ENCODE assay signal across 13 cellular contexts in the genomic region with DNA sequence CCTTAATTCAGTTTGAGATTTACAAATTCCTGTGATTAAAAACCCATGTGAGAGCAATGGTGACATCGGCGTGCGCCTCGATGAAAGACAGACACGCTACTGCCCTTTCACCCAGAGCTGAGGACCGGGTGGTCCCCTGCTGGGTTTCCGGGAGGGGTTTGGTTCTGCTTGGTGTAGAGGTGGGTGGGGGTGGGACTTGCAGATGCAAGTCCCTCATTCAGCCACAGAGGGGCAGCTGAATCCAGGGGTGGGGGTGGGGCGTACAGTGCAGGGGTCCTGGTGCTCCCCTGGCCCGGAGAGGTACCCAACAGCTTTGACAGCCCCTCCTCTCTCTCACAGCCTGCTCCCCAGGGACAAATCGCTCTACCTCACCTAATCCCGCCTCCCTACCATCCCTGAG.
DNase-seq lines count a peak whose midpoint lies in the region; ATAC-seq and TF ChIP-seq lines count a peak whose summit lies in the region.
"Had no signal": no experiment of that assay in that cellular context is flagged by ENCODE, and none has a peak within 500 bp of the region (broad histone marks: within the 10 kb centered on the region; RNA-seq: fewer than 3 reads in every experiment).

No MANE protein-coding gene starts in this region.

- peaks cover 4% of the 10 kb centered on the region; the same call in 1 of the 2 replicates for H3F3A ChIP-seq in OCI-LY1 (ENCODE audit: insufficient read depth, low read length)

- no peaks in the 10 kb centered on the region for H3K36me3 Mint-ChIP-seq in stimulated activated naive CD8-positive, alpha-beta T cell treated with anti-CD3 and anti-CD28 coated beads, Interleukin-15, Interleukin-2, amounts not matched to agents 100 ng/mL and 50 ng/mL, for 24 hours (ENCODE audit: low read depth)
- no peaks in the 10 kb centered on the region for H3K36me3 Mint-ChIP-seq in Calu3 (ENCODE audit: insufficient read depth, unreplicated experiment)

- H4K20me1 ChIP-seq in OCI-LY1 (ENCODE audit: insufficient read depth, low read length): no peaks in the 10 kb centered on the region

- H3K4me3 Mint-ChIP-seq in stimulated activated naive CD8-positive, alpha-beta T cell treated with anti-CD3 and anti-CD28 coated beads, Interleukin-15, Interleukin-2, amounts not matched to agents 100 ng/mL and 50 ng/mL, for 24 hours: peak overlapping the region; percentile 83
- H3K4me3 Mint-ChIP-seq in Calu3 (ENCODE audit: low read depth, unreplicated experiment): no peak overlapping the region

- peaks cover 55% of the 10 kb centered on the region for H3K4me1 Mint-ChIP-seq in stimulated activated naive CD8-positive, alpha-beta T cell treated with anti-CD3 and anti-CD28 coated beads, Interleukin-15, Interleukin-2, amounts not matched to agents 100 ng/mL and 50 ng/mL, for 24 hours (ENCODE audit: low read depth)
- H3K4me1 Mint-ChIP-seq in Calu3 (ENCODE audit: low read depth, unreplicated experiment): no peaks in the 10 kb centered on the region

- TF ChIP-seq CTCF in OCI-LY1 (IDR thresholded peaks at IDR 0.05; ENCODE audit: low read length) (peak; percentile 24; the same call in 1 of the 2 replicates), Calu3 (IDR thresholded peaks at IDR 0.05; ENCODE audit: unreplicated experiment) (no peak)

- no TSS peak for BruUV-seq in Calu3 (replicated peaks; lab: Mats Ljungman, UMichigan)

- intact Hi-C loops in Calu3 (cut with micrococcal nuclease; ENCODE audit: unreplicated experiment): no loop called here

- peak overlapping the region; percentile 97 for H3K27ac Mint-ChIP-seq in stimulated activated naive CD8-positive, alpha-beta T cell treated with anti-CD3 and anti-CD28 coated beads, Interleukin-15, Interleukin-2, amounts not matched to agents 100 ng/mL and 50 ng/mL, for 24 hours
- H3K27ac Mint-ChIP-seq in Calu3 (ENCODE audit: unreplicated experiment): no peak overlapping the region

- H3K36me3 ChIP-seq in OCI-LY1 (ENCODE audit: insufficient read depth, low read length): no peaks in the 10 kb centered on the region
- no peaks in the 10 kb centered on the region for H3K36me3 ChIP-seq in effector memory CD4-positive, alpha-beta T cell (ENCODE audit: control insufficient read depth, insufficient read depth, low read length)
- H3K36me3 ChIP-seq: left ventricle myocardium inferior had no signal

- H3K27me3 ChIP-seq in OCI-LY1 (ENCODE audit: insufficient read depth, low read length): no peaks in the 10 kb centered on the region
- H3K27me3 ChIP-seq in effector memory CD4-positive, alpha-beta T cell (replicated peaks; ENCODE audit: control insufficient read depth, insufficient read depth, low read length, poor library complexity, severe bottlenecking): peaks cover 4% of the 10 kb centered on the region
- H3K27me3 ChIP-seq: testis had no signal

- peak overlapping the region; percentile 93 for H3K27ac ChIP-seq in OCI-LY1 (ENCODE audit: low read depth, low read length, poor library complexity, severe bottlenecking)
- peak overlapping the region; percentile 74 for H3K27ac ChIP-seq in effector memory CD4-positive, alpha-beta T cell (ENCODE audit: insufficient read depth, low read length, poor library complexity, severe bottlenecking)
- H3K27ac ChIP-seq: left ventricle myocardium inferior, testis had no signal

- peak overlapping the region; percentile 59 for H3K9ac ChIP-seq in OCI-LY1 (ENCODE audit: low read length)

- no peak for TF ChIP-seq POLR2A in erythroblast (IDR thresholded peaks at IDR 0.05; ENCODE audit: low read length)

- no peaks in the 10 kb centered on the region for H3K27me3 Mint-ChIP-seq in stimulated activated naive CD8-positive, alpha-beta T cell treated with anti-CD3 and anti-CD28 coated beads, Interleukin-15, Interleukin-2, amounts not matched to agents 100 ng/mL and 50 ng/mL, for 24 hours
- H3K27me3 Mint-ChIP-seq in Calu3 (ENCODE audit: unreplicated experiment): peaks cover 100% of the 10 kb centered on the region

- no peak overlapping the region for H2AFZ ChIP-seq in OCI-LY1 (ENCODE audit: low read length)

- peaks cover 41% of the 10 kb centered on the region for H3K4me1 ChIP-seq in OCI-LY1 (ENCODE audit: insufficient read depth, low read length, severe bottlenecking)
- H3K4me1 ChIP-seq in effector memory CD4-positive, alpha-beta T cell (ENCODE audit: control insufficient read depth, insufficient read depth, low read length, poor library complexity, severe bottlenecking): peaks cover 37% of the 10 kb centered on the region
- H3K4me1 ChIP-seq: left ventricle myocardium inferior, testis had no signal

- no peaks in the 10 kb centered on the region for H3K9me3 Mint-ChIP-seq in stimulated activated naive CD8-positive, alpha-beta T cell treated with anti-CD3 and anti-CD28 coated beads, Interleukin-15, Interleukin-2, amounts not matched to agents 100 ng/mL and 50 ng/mL, for 24 hours
- no peaks in the 10 kb centered on the region for H3K9me3 Mint-ChIP-seq in Calu3 (ENCODE audit: low read depth, unreplicated experiment)

- H3K4me2 ChIP-seq in OCI-LY1 (ENCODE audit: low read length): peak overlapping the region; percentile 55
- H3K4me2 ChIP-seq: smooth muscle cell had no signal

- ATAC-seq in stimulated activated naive CD8-positive, alpha-beta T cell treated with anti-CD3 and anti-CD28 coated beads, Interleukin-15, Interleukin-2, amounts not matched to agents 100 U/mL and 50 U/mL, for 24 hours: no peak
- no peak for ATAC-seq in HG03095 (IDR thresholded peaks at IDR 0.05; ENCODE audit: unreplicated experiment)

- no peaks in the 10 kb centered on the region for H3K9me2 ChIP-seq in OCI-LY1 (ENCODE audit: low read depth, low read length)

- no peaks in the 10 kb centered on the region for H3K79me2 ChIP-seq in OCI-LY1 (ENCODE audit: insufficient read depth, low read length)

- DNase-seq in stimulated activated naive CD8-positive, alpha-beta T cell treated with anti-CD3 and anti-CD28 coated beads, Interleukin-15, Interleukin-2, amounts not matched to agents 100 U/mL and 50 U/mL, for 24 hours: no peak
- no peak for DNase-seq in effector memory CD4-positive, alpha-beta T cell
- DNase-seq in erythroblast (lab: John Stamatoyannopoulos, UW) (no peak), Calu3 (no peak)
- no peak for DNase-seq in activated effector memory CD4-positive, alpha-beta T cell treated with anti-CD3 and anti-CD28 coated beads, Interleukin-2, amount 50 U/mL, for 16 hours
- DNase-seq: COR-L47, left ventricle myocardium inferior, NCI-H1105 treated with DMSO at 0.1 percent for 48 hours, testis had no signal

- CTCF ChIA-PET in Calu3 (lab: Charles Lee): interaction anchor here (0.6 kb wide), 2 partner anchors 10 to 49 kb away, joined by 4 to 6 read pairs; no protein-coding TSS in a partner anchor

- peak overlapping the region; percentile 29 for H3K4me3 ChIP-seq in OCI-LY1 (ENCODE audit: low read depth, low read length, poor library complexity, severe bottlenecking)
- H3K4me3 ChIP-seq in effector memory CD4-positive, alpha-beta T cell (ENCODE audit: insufficient read depth, low read depth, low read length, poor library complexity, severe bottlenecking): no peak overlapping the region
- H3K4me3 ChIP-seq: left ventricle myocardium inferior, smooth muscle cell, testis had no signal

- H3K9me3 ChIP-seq in OCI-LY1 (ENCODE audit: low read length): no peaks in the 10 kb centered on the region
- no peaks in the 10 kb centered on the region for H3K9me3 ChIP-seq in effector memory CD4-positive, alpha-beta T cell (ENCODE audit: control insufficient read depth, low read length)
- H3K9me3 ChIP-seq: left ventricle myocardium inferior, testis had no signal
